In the genomic region with DNA sequence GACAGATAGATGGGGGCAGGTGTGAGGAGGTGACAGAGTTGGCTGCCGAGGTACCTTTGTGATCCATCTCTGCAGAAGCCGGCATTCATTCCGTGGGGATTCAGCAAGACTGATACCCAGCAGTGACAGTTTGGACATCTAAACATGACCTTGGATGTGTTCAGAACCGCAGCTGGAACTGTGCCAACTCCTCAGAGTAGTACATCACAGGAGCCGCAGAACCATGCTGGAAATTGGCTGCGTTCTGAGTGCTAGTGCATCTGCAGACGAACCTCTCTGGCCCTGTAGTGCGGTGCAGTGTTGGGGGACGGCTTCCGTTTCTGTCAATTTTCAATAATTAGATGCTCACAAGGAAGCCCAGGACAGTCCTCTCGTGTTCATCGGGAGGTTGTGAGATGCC, we compare ENCODE assay signal across 16 cellular contexts.
"Had no signal": no experiment of that assay in that cellular context is flagged by ENCODE, and none has a peak within 500 bp of the region (broad histone marks: within the 10 kb centered on the region; RNA-seq: fewer than 3 reads in every experiment).

No MANE protein-coding gene starts in this region.

- H2AFZ ChIP-seq: hepatocyte, neural progenitor cell had no signal

- H3K4me3 ChIP-seq: ascending aorta, dorsolateral prefrontal cortex, hepatocyte, left lung, neural progenitor cell, psoas muscle, transverse colon, vagina had no signal

- H3K27ac ChIP-seq: ascending aorta, hepatocyte, left lung, neural progenitor cell, psoas muscle, transverse colon, vagina had no signal

- H3K9ac ChIP-seq: neural progenitor cell had no signal

- H3K9me3 ChIP-seq: ascending aorta, left lung, psoas muscle, transverse colon, vagina had no signal

- H3K4me2 ChIP-seq: hepatocyte, neural progenitor cell had no signal

- DNase-seq: activated CD4-positive, alpha-beta T cell treated with anti-CD3 and anti-CD28 coated beads, Interleukin-2, amount 50 U/mL, for 1 hour; activated CD8-positive, alpha-beta memory T cell treated with anti-CD3 and anti-CD28 coated beads for 24 hours; erythroblast; islet precursor cell; left lung; naive B cell; psoas muscle; stimulated activated naive CD8-positive, alpha-beta T cell treated with anti-CD3 and anti-CD28 coated beads, Interleukin-15, Interleukin-2, amounts not matched to agents 100 U/mL and 50 U/mL, for 24 hours; transverse colon had no signal

- H3K4me1 ChIP-seq: ascending aorta, left lung, psoas muscle, transverse colon, vagina had no signal

- H3K27me3 ChIP-seq: ascending aorta, dorsolateral prefrontal cortex, hepatocyte, left lung, neural progenitor cell, transverse colon, vagina had no signal

- H3K36me3 ChIP-seq: ascending aorta, left lung, neural progenitor cell, transverse colon, vagina had no signal

- ATAC-seq: activated CD4-positive, CD25-positive, alpha-beta regulatory T cell treated with anti-CD3 and anti-CD28 coated beads, Interleukin-2, amount 50 U/mL, for 24 hours; left lung; psoas muscle; sciatic nerve; stimulated activated naive CD8-positive, alpha-beta T cell treated with anti-CD3 and anti-CD28 coated beads, Interleukin-15, Interleukin-2, amounts not matched to agents 100 U/mL and 50 U/mL, for 24 hours had no signal

- H3K79me2 ChIP-seq: hepatocyte had no signal
